14 cellular contexts compared by ENCODE assay signal in the genomic region with DNA sequence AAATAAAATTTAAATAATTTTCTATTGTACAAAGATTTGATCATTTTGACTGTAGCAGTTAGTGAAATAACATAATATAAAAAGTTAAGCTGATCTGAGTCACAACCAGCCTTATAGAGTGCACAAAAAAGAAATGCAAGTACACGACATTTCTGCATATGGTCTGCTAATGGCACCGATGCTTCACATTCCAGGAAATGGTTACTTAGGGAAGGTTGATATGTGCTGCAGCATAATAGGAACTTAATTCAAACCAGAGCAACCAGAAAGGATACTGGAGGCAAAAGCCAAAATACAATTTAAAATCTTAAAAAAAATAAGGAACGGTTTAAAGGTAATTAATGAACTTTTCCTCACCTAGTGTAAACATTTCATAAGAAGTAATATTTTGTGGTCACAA. TPM values are rescaled to one million over a fixed set of nuclear protein-coding genes. Genes with fewer than 3 reads are reported as not detected.
"Had no signal": no experiment of that assay in that cellular context is flagged by ENCODE, and none has a peak within 500 bp of the region (broad histone marks: within the 10 kb centered on the region; RNA-seq: fewer than 3 reads in every experiment).

No MANE protein-coding gene starts in this region.

- H3K4me1 Mint-ChIP-seq: activated B cell treated with CpG ODN at 0.5 μM for 24 hours; activated naive CD4-positive, alpha-beta T cell treated with anti-CD3 and anti-CD28 coated beads, Interleukin-2, amount 50 U/mL, for 24 hours; stimulated activated memory B cell treated with anti-CD40 and anti-IgM and Interleukin-4, amounts not matched to agents 10 μg/mL and 1 μg/mL and 100 μg/mL, for 72 hours had no signal

- ATAC-seq: esophagus mucosa; stimulated activated memory B cell treated with anti-CD40 and anti-IgM and Interleukin-4, amounts not matched to agents 10 μg/mL and 1 μg/mL and 100 μg/mL, for 72 hours; T-helper 17 cell had no signal

- H3K27ac Mint-ChIP-seq: activated B cell treated with CpG ODN at 0.5 μM for 24 hours; activated naive CD4-positive, alpha-beta T cell treated with anti-CD3 and anti-CD28 coated beads, Interleukin-2, amount 50 U/mL, for 24 hours; stimulated activated memory B cell treated with anti-CD40 and anti-IgM and Interleukin-4, amounts not matched to agents 10 μg/mL and 1 μg/mL and 100 μg/mL, for 72 hours; T-helper 17 cell had no signal

- DNase-seq: activated B cell treated with CpG ODN at 0.5 μM for 24 hours; activated T-cell treated with anti-CD3 and anti-CD28 coated beads, Interleukin-2, amount 50 U/mL, for 1 hour; amygdala; brain microvascular endothelial cell; hippocampal formation; posterior cingulate gyrus; spleen; stimulated activated CD4-positive, alpha-beta T cell treated with anti-CD3 and anti-CD28 coated beads, Interleukin-1b, Interleukin-23, amount 100 ng/mL, for 48 hours; substantia nigra; T-helper 17 cell; transverse colon had no signal

- H3K4me3 Mint-ChIP-seq: activated B cell treated with CpG ODN at 0.5 μM for 24 hours; activated naive CD4-positive, alpha-beta T cell treated with anti-CD3 and anti-CD28 coated beads, Interleukin-2, amount 50 U/mL, for 24 hours; stimulated activated memory B cell treated with anti-CD40 and anti-IgM and Interleukin-4, amounts not matched to agents 10 μg/mL and 1 μg/mL and 100 μg/mL, for 72 hours; T-helper 17 cell had no signal

- H3K36me3 Mint-ChIP-seq: stimulated activated memory B cell treated with anti-CD40 and anti-IgM and Interleukin-4, amounts not matched to agents 10 μg/mL and 1 μg/mL and 100 μg/mL, for 72 hours had no signal

- H3K27me3 Mint-ChIP-seq: activated B cell treated with CpG ODN at 0.5 μM for 24 hours; activated naive CD4-positive, alpha-beta T cell treated with anti-CD3 and anti-CD28 coated beads, Interleukin-2, amount 50 U/mL, for 24 hours; stimulated activated memory B cell treated with anti-CD40 and anti-IgM and Interleukin-4, amounts not matched to agents 10 μg/mL and 1 μg/mL and 100 μg/mL, for 72 hours; T-helper 17 cell had no signal

- H3K9me3 Mint-ChIP-seq: activated B cell treated with CpG ODN at 0.5 μM for 24 hours; activated naive CD4-positive, alpha-beta T cell treated with anti-CD3 and anti-CD28 coated beads, Interleukin-2, amount 50 U/mL, for 24 hours; stimulated activated memory B cell treated with anti-CD40 and anti-IgM and Interleukin-4, amounts not matched to agents 10 μg/mL and 1 μg/mL and 100 μg/mL, for 72 hours had no signal

RNA-seq across cellular contexts. Expression of gene CHST6, which starts 51.9 kb away (rescaled TPM):
- total RNA-seq: T-helper 17 cell had no signal
